Comparison of ENCODE assay signal across 8 cellular contexts in genomic region chr2:241617431-241618154, GRCh38. TPM values are rescaled to one million over a fixed set of nuclear protein-coding genes. Genes with fewer than 3 reads are reported as not detected.
DNase-seq lines count a peak whose midpoint lies in the region; ATAC-seq, FAIRE-seq and TF ChIP-seq lines count a peak whose summit lies in the region.

No MANE protein-coding gene starts in this region.

- no peak overlapping the region for H4K8ac ChIP-seq in H1 (ENCODE audit: extremely low read depth, insufficient read depth, low read length)
- H4K8ac ChIP-seq in trophoblast cell (ENCODE audit: low read depth, low read length) = peak overlapping the region; percentile 26

- H3K18ac ChIP-seq in H1 (ENCODE audit: extremely low read depth, low read length) (no peak overlapping the region; the same call in 1 of the 2 replicates), trophoblast cell (ENCODE audit: low read length) (no peak overlapping the region)

- H3K4me1 ChIP-seq in HEK293 (ENCODE audit: control insufficient read depth, insufficient read depth, low read length) (peaks cover 4% of the 10 kb centered on the region), SK-N-SH (ENCODE audit: control insufficient read depth in 1 of 2, insufficient read depth in 2 of 2, low read depth in 1 of 2, low read length in 1 of 2) (peaks cover 0 to 19% of the 10 kb centered on the region in 2 experiments; a peak in 1 of 4 replicates), H1 (replicated peaks in 1 of 4; ENCODE audit: control insufficient read depth in 3 of 4, insufficient read depth in 4 of 4, low read length in 3 of 4) (peaks cover 0 to 6% (median 2%) of the 10 kb centered on the region in 4 experiments; a peak in 5 of 7 replicates), trophoblast cell (ENCODE audit: control insufficient read depth in 1 of 2, insufficient read depth in 2 of 2, low read length in 2 of 2) (peaks cover 0 to 4% of the 10 kb centered on the region in 2 experiments), uterus (no peaks in the 10 kb centered on the region)

- H3K9me2 ChIP-seq in SK-N-SH = no peaks in the 10 kb centered on the region

- DNase-seq in DMS153 treated with DMSO at 0.1 percent for 48 hours (lab: John Stamatoyannopoulos, UW; ENCODE audit: unreplicated experiment) = peak; percentile 74
- DNase-seq in SK-N-SH = peak; percentile 45
- DNase-seq in H1 (ENCODE audit: low read depth in 1 of 2, low spot score in 2 of 2) = no peak
- DNase-seq in trophoblast cell = peak in 1 of 2 donors; percentile 42
- no peak for DNase-seq in uterus
- no peak for DNase-seq in EL

- TF ChIP-seq EP300 in SK-N-SH (IDR thresholded peaks at IDR 0.05; ENCODE audit: borderline replicate concordance in 1 of 2, low read depth in 1 of 2, low read length in 1 of 2) = no peak
- no peak for TF ChIP-seq EP300 in H1 (IDR thresholded peaks at IDR 0.05; ENCODE audit: borderline replicate concordance in 1 of 2, low read depth in 2 of 2, low read length in 2 of 2)

- H3K79me2 ChIP-seq in SK-N-SH (ENCODE audit: insufficient read depth) (peaks cover 78% of the 10 kb centered on the region), H1 (ENCODE audit: control insufficient read depth in 1 of 2, insufficient read depth in 2 of 2, low read length in 2 of 2) (peaks cover 2 to 24% of the 10 kb centered on the region in 2 experiments; a peak in 3 of 4 replicates), trophoblast cell (ENCODE audit: control insufficient read depth, insufficient read depth, low read length, poor library complexity) (no peaks in the 10 kb centered on the region)

- no peak overlapping the region for H4K5ac ChIP-seq in H1 (ENCODE audit: insufficient read length, low read depth, low read length)

- no peak overlapping the region for H3K14ac ChIP-seq in H1 (ENCODE audit: insufficient read length)
- H3K14ac ChIP-seq in trophoblast cell (ENCODE audit: low read length) = no peak overlapping the region

- H3K27ac ChIP-seq in HEK293 (ENCODE audit: extremely low read depth, low read depth, low read length) (no peak overlapping the region), SK-N-SH (ENCODE audit: low read depth in 2 of 2, low read length in 1 of 2) (peak overlapping the region in 1 of 2 experiments; percentile 43; a peak in 1 of 4 replicates), H1 (ENCODE audit: low read depth, low read length) (peak overlapping the region; percentile 11; the same call in 1 of the 2 replicates), trophoblast cell (ENCODE audit: low read depth, low read length) (no peak overlapping the region), uterus (no peak overlapping the region)

- CTCF ChIA-PET in HEK293 (lab: Yijun Ruan, JAX) (interaction anchor here (0.7 kb wide), 1 partner anchor 289 kb away, joined by 3 read pairs; no protein-coding TSS in a partner anchor), SK-N-SH (lab: Yijun Ruan, JAX) (interaction anchor here (1.6 kb wide), 1 partner anchor 19 kb away, joined by 5 read pairs; no protein-coding TSS in a partner anchor), H1 (lab: Charles Lee; ENCODE audit: partially characterized antibody) (interaction anchor here (0.6 to 1.4 kb wide), 6 partner anchors 11 to 103 kb away, joined by 3 to 4 read pairs (median 3); no protein-coding TSS in a partner anchor)

- H2AK5ac ChIP-seq in H1 (ENCODE audit: low read depth, low read length) (no peak overlapping the region), trophoblast cell (ENCODE audit: low read length) (no peak overlapping the region)

- no peak overlapping the region for H3K9ac ChIP-seq in SK-N-SH
- H3K9ac ChIP-seq in H1 (replicated peaks in 1 of 4; ENCODE audit: extremely low read depth in 1 of 4, low read depth in 3 of 4, low read length in 3 of 4) = no peak overlapping the region; a peak in 2 of 7 replicates
- no peak overlapping the region for H3K9ac ChIP-seq in trophoblast cell (ENCODE audit: low read length)

- H3F3A ChIP-seq in SK-N-SH (replicated peaks; ENCODE audit: insufficient read depth) = peaks cover 9% of the 10 kb centered on the region

- peaks cover 10% of the 10 kb centered on the region; the same call in 1 of the 2 replicates for H4K20me1 ChIP-seq in SK-N-SH (ENCODE audit: insufficient read depth)
- peaks cover 1 to 8% of the 10 kb centered on the region in 2 experiments for H4K20me1 ChIP-seq in H1 (replicated peaks in 1 of 2; ENCODE audit: control insufficient read depth in 1 of 2, insufficient read depth in 2 of 2, low read length in 2 of 2)

- no peak overlapping the region for H3K23ac ChIP-seq in H1 (ENCODE audit: insufficient read length)
- no peak overlapping the region for H3K23ac ChIP-seq in trophoblast cell (ENCODE audit: low read length)

- H3K27me3 ChIP-seq in SK-N-SH (ENCODE audit: insufficient read depth) (no peaks in the 10 kb centered on the region), H1 (replicated peaks in 1 of 4; ENCODE audit: control insufficient read depth in 3 of 4, extremely low read depth in 1 of 4, insufficient read depth in 3 of 4, low read length in 3 of 4) (no peaks in the 10 kb centered on the region), trophoblast cell (ENCODE audit: insufficient read depth, low read length) (no peaks in the 10 kb centered on the region), uterus (no peaks in the 10 kb centered on the region)

- peaks cover 4% of the 10 kb centered on the region; the same call in 1 of the 2 replicates for H3K23me2 ChIP-seq in H1 (ENCODE audit: low read depth, low read length)

- H4K12ac ChIP-seq in trophoblast cell (ENCODE audit: low read depth, low read length) = no peak overlapping the region

- H2BK120ac ChIP-seq in H1 (replicated peaks; ENCODE audit: low read depth, low read length) (no peak overlapping the region), trophoblast cell (ENCODE audit: insufficient read depth, low read length, poor library complexity) (no peak overlapping the region)

- WGBS in SK-N-SH (ENCODE audit: low lambda C conversion rate) = 90% methylated on average over 11 of the region's 15 CpGs
- WGBS in H1 (ENCODE audit: extremely low coverage in 1 of 2, insufficient coverage in 1 of 2, insufficient read length in 1 of 2, insufficient replicate concordance in 2 of 2, low coverage in 1 of 2, low lambda C conversion rate in 2 of 2, missing lambda C conversion rate in 1 of 2), 2 experiments = 64% methylated on average over 15 of the region's 15 CpGs; no CpG with 5 or more reads in 1 of the 2 experiments
- WGBS in trophoblast cell (ENCODE audit: extremely low coverage, insufficient coverage, insufficient read length) = no CpG with 5 or more reads among the region's 15 CpGs

- no peak overlapping the region for H2AFZ ChIP-seq in SK-N-SH (ENCODE audit: low read depth)
- no peak overlapping the region for H2AFZ ChIP-seq in H1 (ENCODE audit: low read length)
- H2AFZ ChIP-seq in trophoblast cell (ENCODE audit: insufficient read depth, low read length, poor library complexity) = no peak overlapping the region

- peaks cover 8 to 23% of the 10 kb centered on the region in 2 experiments; a peak in 2 of 3 replicates for H3K36me3 ChIP-seq in HEK293 (ENCODE audit: control insufficient read depth in 2 of 2, insufficient read depth in 1 of 2, low read length in 2 of 2)
- peaks cover 2 to 16% of the 10 kb centered on the region in 2 experiments for H3K36me3 ChIP-seq in SK-N-SH (replicated peaks in 1 of 2; ENCODE audit: control insufficient read depth in 1 of 2, insufficient read depth in 2 of 2, low read length in 1 of 2)
- no peaks in the 10 kb centered on the region for H3K36me3 ChIP-seq in H1 (ENCODE audit: control insufficient read depth in 2 of 4, insufficient read depth in 4 of 4, low read length in 3 of 4)
- peaks cover 10 to 13% of the 10 kb centered on the region in 2 experiments for H3K36me3 ChIP-seq in trophoblast cell (ENCODE audit: control insufficient read depth in 1 of 2, insufficient read depth in 2 of 2, low read length in 2 of 2)
- H3K36me3 ChIP-seq in uterus = no peaks in the 10 kb centered on the region

- peak; percentile 97 for FAIRE-seq in H1 (lab: Jason Lieb, UNC)

- no peak overlapping the region for H2BK20ac ChIP-seq in H1 (ENCODE audit: low read length)

- no peak overlapping the region for H3K4ac ChIP-seq in H1 (replicated peaks; ENCODE audit: insufficient read length, low read depth, low read length)
- H3K4ac ChIP-seq in trophoblast cell (ENCODE audit: low read depth, low read length) = no peak overlapping the region

- H3K9me3 ChIP-seq in HEK293 (ENCODE audit: control insufficient read depth, insufficient read depth, low read depth, low read length) = no peaks in the 10 kb centered on the region
- no peaks in the 10 kb centered on the region for H3K9me3 ChIP-seq in SK-N-SH
- H3K9me3 ChIP-seq in H1 (ENCODE audit: insufficient read depth in 2 of 2, low read depth in 1 of 2, low read length in 1 of 2) = no peaks in the 10 kb centered on the region
- peaks cover 5% of the 10 kb centered on the region for H3K9me3 ChIP-seq in trophoblast cell (ENCODE audit: insufficient read depth, low read depth, low read length)
- H3K9me3 ChIP-seq in uterus = no peaks in the 10 kb centered on the region

- H3K79me1 ChIP-seq in H1 (ENCODE audit: low read depth, low read length) = peaks cover 9% of the 10 kb centered on the region; the same call in 1 of the 2 replicates
- H3K79me1 ChIP-seq in trophoblast cell (ENCODE audit: low read length) = no peaks in the 10 kb centered on the region

- no peak overlapping the region for H3K56ac ChIP-seq in H1 (replicated peaks; ENCODE audit: insufficient read length, low read depth, low read length)

- H2BK12ac ChIP-seq in H1 (ENCODE audit: low read depth, low read length) = no peak overlapping the region
- H2BK12ac ChIP-seq in trophoblast cell (ENCODE audit: low read length) = no peak overlapping the region

- 0 out of 2 replicates have a peak overlapping the region, but pooled peaks have one; percentile 78 for H2BK15ac ChIP-seq in H1 (ENCODE audit: low read length)

- TF ChIP-seq RAD21 in SK-N-SH (IDR thresholded peaks at IDR 0.05; ENCODE audit: low read length) = no peak
- no peak for TF ChIP-seq RAD21 in H1 (IDR thresholded peaks at IDR 0.05 in 1 of 2, conservative IDR thresholded peaks at IDR 0.05 in 1 of 2; ENCODE audit: low read depth in 2 of 2, low read length in 2 of 2)

- ATAC-seq in GM18502 (IDR thresholded peaks at IDR 0.05; ENCODE audit: poor library complexity, unreplicated experiment) = no peak

- H3K4me3 ChIP-seq in HEK293 (ENCODE audit: low read depth, low read length) = no peak overlapping the region
- H3K4me3 ChIP-seq in SK-N-SH (ENCODE audit: low read depth in 2 of 2, low read length in 1 of 2) = no peak overlapping the region; a peak in 1 of 4 replicates
- H3K4me3 ChIP-seq in H1 (ENCODE audit: extremely low read depth in 1 of 4, insufficient read depth in 2 of 4, low read depth in 3 of 4, low read length in 4 of 4) = peak overlapping the region in 3 of 4 experiments; percentile 12 to 52 (median 24); a peak in 5 of 8 replicates
- no peak overlapping the region for H3K4me3 ChIP-seq in trophoblast cell (ENCODE audit: low read depth, low read length)
- peak overlapping the region in 1 of 2 donors; percentile 19 for H3K4me3 ChIP-seq in uterus

- peak overlapping the region; percentile 32; the same call in 1 of the 2 replicates for H2BK5ac ChIP-seq in H1 (ENCODE audit: low read depth, low read length)
- no peak overlapping the region for H2BK5ac ChIP-seq in trophoblast cell (ENCODE audit: low read depth, low read length, poor library complexity)

- TF ChIP-seq CTCF in HEK293 (tag by site-specific recombination; IDR thresholded peaks at IDR 0.05) (no peak), SK-N-SH (IDR thresholded peaks at IDR 0.05) (no peak), H1 (IDR thresholded peaks at IDR 0.05; ENCODE audit: control extremely low read depth in 1 of 3, insufficient read depth in 1 of 3, low read depth in 1 of 3, low read length in 3 of 3) (no peak), uterus (IDR thresholded peaks at IDR 0.05) (no peak)

- TF ChIP-seq POLR2A in H1 (IDR thresholded peaks at IDR 0.05; ENCODE audit: control extremely low read depth in 1 of 2, low read depth in 2 of 2, low read length in 2 of 2) (no peak), uterus (IDR thresholded peaks at IDR 0.05) (no peak)

- no peak overlapping the region for H3K4me2 ChIP-seq in SK-N-SH
- H3K4me2 ChIP-seq in H1 (ENCODE audit: insufficient read depth in 1 of 2, low read depth in 2 of 2, low read length in 2 of 2) = peak overlapping the region; percentile 31 to 60
- peak overlapping the region; percentile 32 for H3K4me2 ChIP-seq in trophoblast cell (ENCODE audit: low read length)

- POLR2A ChIA-PET in HEK293 (lab: Yijun Ruan, JAX) (interaction anchor here (0.5 kb wide), 1 partner anchor 227 kb away, joined by 6 read pairs; no protein-coding TSS in a partner anchor), SK-N-SH (lab: Yijun Ruan, JAX) (no interaction called here), H1 (lab: Charles Lee; ENCODE audit: partially characterized antibody) (interaction anchor here (0.9 to 2.3 kb wide), 3 partner anchors 12 to 29 kb away, joined by 3 to 7 read pairs (median 5); partner anchors contain the start of genes ATG4B and THAP4)

- intact Hi-C loops in uterus (cut with DNase I; ENCODE audit: low total_unique reads) = no loop called here

- H4K91ac ChIP-seq in H1 (replicated peaks; ENCODE audit: insufficient read length, low read length) (no peak overlapping the region), trophoblast cell (ENCODE audit: low read depth, low read length) (no peak overlapping the region)

RNA-seq across cellular contexts. Expression of gene THAP4, which starts 19.4 kb away (rescaled TPM):
- polyA plus RNA-seq in SK-N-SH (2012; rRNA removed) = 46.0 and 64.7 TPM in 2 replicates
- 30.7 and 40.1 TPM in 2 replicates for polyA plus RNA-seq in SK-N-SH (2012; cell fraction: cytosol; rRNA removed)
- polyA plus RNA-seq in SK-N-SH (2012; cell fraction: nucleus; rRNA removed) = 30.4 and 43.6 TPM in 2 replicates
- 78.9 and 82.8 TPM in 2 replicates for total RNA-seq in H1 (2021; fragmentation: NEBNext Ultra II Directional; extraction: Animal tissue kit (Norgen Biotek cat#: 25700))
- 83.6 and 108 TPM in 2 replicates for polyA plus RNA-seq in H1 (2011; rRNA removed)
- 75.5 TPM for polyA plus RNA-seq in H1 (2011; cell fraction: cytosol; rRNA removed)
- 74.2 TPM for polyA plus RNA-seq in H1 (2011; cell fraction: nucleus; rRNA removed)
- polyA plus RNA-seq in H1 (2012, experiment 1 of 2) = 50.6 to 99.7 TPM (median 95.3 TPM) in 4 replicates
- polyA plus RNA-seq in H1 (2012, experiment 2 of 2) = 116 TPM
- polyA plus RNA-seq in H1 (2013, experiment 1 of 2) = 77.0 TPM
- polyA plus RNA-seq in H1 (2013, experiment 2 of 2) = 77.2 TPM
- polyA minus RNA-seq in H1 (2011; rRNA and poly(A)+ RNA removed) = 43.7 and 48.7 TPM in 2 replicates
- polyA minus RNA-seq in H1 (2011; cell fraction: cytosol; rRNA and poly(A)+ RNA removed) = 54.7 TPM
- 25.9 TPM for polyA minus RNA-seq in H1 (2011; cell fraction: nucleus; rRNA and poly(A)+ RNA removed)
- polyA plus RNA-seq in trophoblast cell (2013) = 45.4 and 47.2 TPM in 2 replicates
- total RNA-seq in uterus = 10 to 100 TPM; 21.2 to 42.7 (median 28.9) TPM

RNA-seq across cellular contexts. Expression of gene ATG4B, which starts 19.9 kb away (rescaled TPM):
- polyA plus RNA-seq in SK-N-SH (2012; rRNA removed) (105 and 107 TPM in 2 replicates), H1 (2011; rRNA removed) (155 and 189 TPM in 2 replicates)
- 53.2 and 85.0 TPM in 2 replicates for polyA plus RNA-seq in SK-N-SH (2012; cell fraction: cytosol; rRNA removed)
- polyA plus RNA-seq in SK-N-SH (2012; cell fraction: nucleus; rRNA removed) = 323 and 358 TPM in 2 replicates
- 93.7 and 103 TPM in 2 replicates for total RNA-seq in H1 (2021; fragmentation: NEBNext Ultra II Directional; extraction: Animal tissue kit (Norgen Biotek cat#: 25700))
- 126 TPM for polyA plus RNA-seq in H1 (2011; cell fraction: cytosol; rRNA removed)
- polyA plus RNA-seq in H1 (2011; cell fraction: nucleus; rRNA removed) = 463 TPM
- 95.7 to 118 TPM (median 113 TPM) in 4 replicates for polyA plus RNA-seq in H1 (2012, experiment 1 of 2)
- 126 TPM for polyA plus RNA-seq in H1 (2012, experiment 2 of 2)
- polyA plus RNA-seq in H1 (2013, experiment 1 of 2) = 66.7 TPM
- polyA plus RNA-seq in H1 (2013, experiment 2 of 2) = 63.5 TPM
- 135 and 164 TPM in 2 replicates for polyA minus RNA-seq in H1 (2011; rRNA and poly(A)+ RNA removed)
- polyA minus RNA-seq in H1 (2011; cell fraction: cytosol; rRNA and poly(A)+ RNA removed) = 65.7 TPM
- polyA minus RNA-seq in H1 (2011; cell fraction: nucleus; rRNA and poly(A)+ RNA removed) = 123 TPM
- polyA plus RNA-seq in trophoblast cell (2013) = 76.3 and 77.4 TPM in 2 replicates
- 10 to 100 TPM; 14.4 to 99.8 (median 56.7) TPM for total RNA-seq in uterus

RNA-seq across cellular contexts. Expression of gene BOK, which starts 59.0 kb away (rescaled TPM):
- 1.7 and 1.9 TPM in 2 replicates for polyA plus RNA-seq in SK-N-SH (2012; rRNA removed)
- 0.62 and 1.3 TPM in 2 replicates for polyA plus RNA-seq in SK-N-SH (2012; cell fraction: cytosol; rRNA removed)
- 2.8 and 3.1 TPM in 2 replicates for polyA plus RNA-seq in SK-N-SH (2012; cell fraction: nucleus; rRNA removed)
- total RNA-seq in H1 (2021; fragmentation: NEBNext Ultra II Directional; extraction: Animal tissue kit (Norgen Biotek cat#: 25700)) = 33.7 and 34.7 TPM in 2 replicates
- polyA plus RNA-seq in H1 (2011; rRNA removed) = 37.6 and 47.9 TPM in 2 replicates
- 33.5 TPM for polyA plus RNA-seq in H1 (2011; cell fraction: cytosol; rRNA removed)
- 50.2 TPM for polyA plus RNA-seq in H1 (2011; cell fraction: nucleus; rRNA removed)
- 18.3 to 27.4 TPM (median 25.2 TPM) in 4 replicates for polyA plus RNA-seq in H1 (2012, experiment 1 of 2)
- polyA plus RNA-seq in H1 (2012, experiment 2 of 2) = 30.5 TPM
- 25.1 TPM for polyA plus RNA-seq in H1 (2013, experiment 1 of 2)
- 24.1 TPM for polyA plus RNA-seq in H1 (2013, experiment 2 of 2)
- polyA minus RNA-seq in H1 (2011; rRNA and poly(A)+ RNA removed) = 14.2 and 14.4 TPM in 2 replicates
- polyA minus RNA-seq in H1 (2011; cell fraction: cytosol; rRNA and poly(A)+ RNA removed) = 13.2 TPM
- 12.3 TPM for polyA minus RNA-seq in H1 (2011; cell fraction: nucleus; rRNA and poly(A)+ RNA removed)
- polyA plus RNA-seq in trophoblast cell (2013) = 46.7 and 48.1 TPM in 2 replicates
- total RNA-seq in uterus = 10 to 100 TPM; 22.9 to 31.2 (median 26.4) TPM

Comparison
In these comparisons a context has a peak if more than half of its experiments do, and no peak if none do; other contexts are left out.
1. DNase-seq: peak in DMS153 treated with DMSO at 0.1 percent for 48 hours (single experiment) and SK-N-SH (single experiment); none in H1 (0 of 2), uterus (0 of 2) and EL (single experiment).
2. H3K4me3 ChIP-seq: peak in H1 (3 of 4); none in HEK293 (single experiment), SK-N-SH (0 of 2) and trophoblast cell (single experiment).